In genomic region chr9:125261501-125262216, GRCh38 we compare ENCODE assay signal across 8 cellular contexts. TPM values are rescaled to one million over a fixed set of nuclear protein-coding genes. Genes with fewer than 3 reads are reported as not detected.
A peak's percentile ranks its signal among the peaks of the same experiment; 100 is the strongest.
DNase-seq lines count a peak whose midpoint lies in the region; ATAC-seq and TF ChIP-seq lines count a peak whose summit lies in the region.

TSS of gene GAPVD1 (plus strand) at chr9:125261826. CDS start at chr9:125298922, 37,096 bp downstream.

- peaks cover 0 to 2% (median 0%) of the 10 kb centered on the region in 5 donors for H3K27me3 Mint-ChIP-seq in naive thymus-derived CD8-positive, alpha-beta T cell

- TF ChIP-seq CTCF in fibroblast of mammary gland (conservative IDR thresholded peaks at IDR 0.05; ENCODE audit: control insufficient read depth, insufficient read depth, low read depth, low read length), result no peak

- peak; percentile 93 for ATAC-seq in GM21825 (IDR thresholded peaks at IDR 0.05; ENCODE audit: unreplicated experiment)
- peak; percentile 89 to 94 for ATAC-seq in naive thymus-derived CD8-positive, alpha-beta T cell

- H3K36me3 Mint-ChIP-seq in naive thymus-derived CD8-positive, alpha-beta T cell, result peaks cover 0 to 19% (median 6%) of the 10 kb centered on the region in 3 donors

- H2AFZ ChIP-seq in Karpas-422 (ENCODE audit: low read length), result peak within 1 kb of the TSS; percentile 77

- H3K9me3 Mint-ChIP-seq in naive thymus-derived CD8-positive, alpha-beta T cell, result no peaks in the 10 kb centered on the region

- H3K27me3 ChIP-seq in Karpas-422 (ENCODE audit: low read length), result no peaks in the 10 kb centered on the region

- peak within 1 kb of the TSS; percentile 91 to 99 (median 98) for H3K4me3 Mint-ChIP-seq in naive thymus-derived CD8-positive, alpha-beta T cell

- H3K79me2 ChIP-seq in Karpas-422 (ENCODE audit: low read length), result peaks cover 47% of the 10 kb centered on the region

- H3K27ac Mint-ChIP-seq in naive thymus-derived CD8-positive, alpha-beta T cell, result peak within 1 kb of the TSS; percentile 88 to 100 (median 97)

- peaks cover 12% of the 10 kb centered on the region; the same call in 1 of the 2 replicates for H4K20me1 ChIP-seq in Karpas-422 (ENCODE audit: insufficient read depth, low read depth, low read length)

- no peaks in the 10 kb centered on the region for H3K9me2 ChIP-seq in Karpas-422 (replicated peaks; ENCODE audit: insufficient read depth, low read length)

- H3K27ac ChIP-seq in Karpas-422 (ENCODE audit: low read length), result peak within 1 kb of the TSS; percentile 44; the same call in 1 of the 2 replicates

- DNase-seq in EL, result peak; percentile 94
- peak; percentile 97 for DNase-seq in Karpas-422
- peak; percentile 97 for DNase-seq in RPMI8226
- DNase-seq in activated T-helper 1 cell treated with anti-CD3 and anti-CD28 coated beads, Interleukin-2, amount 50 U/mL, for 16 hours (ENCODE audit: low read depth in 1 of 2, low spot score in 1 of 2), result peak; percentile 67 to 85
- DNase-seq in fibroblast of mammary gland (ENCODE audit: low read depth), result peak; percentile 85
- peak; percentile 77 to 92 (median 88) for DNase-seq in naive thymus-derived CD8-positive, alpha-beta T cell
- peak; percentile 77 to 91 (median 85) for DNase-seq in stimulated activated naive CD4-positive, alpha-beta T cell (lab: John Stamatoyannopoulos, UW)

- peak within 1 kb of the TSS; percentile 96 for H3K9ac ChIP-seq in Karpas-422 (ENCODE audit: low read length)

- H3K36me3 ChIP-seq in Karpas-422 (ENCODE audit: insufficient read depth, low read length), result 0 out of 2 replicates have a peak, but pooled peaks cover 6% of the 10 kb centered on the region

- H3K4me3 ChIP-seq in Karpas-422 (ENCODE audit: low read length), result peak within 1 kb of the TSS; percentile 96
- peak within 1 kb of the TSS; percentile 88 for H3K4me3 ChIP-seq in fibroblast of mammary gland (ENCODE audit: control insufficient read depth, low read depth, low read length)

- H3K4me2 ChIP-seq in Karpas-422 (ENCODE audit: low read depth, low read length, poor library complexity, severe bottlenecking), result peak within 1 kb of the TSS; percentile 87

- no peaks in the 10 kb centered on the region for H3K9me3 ChIP-seq in Karpas-422 (ENCODE audit: low read length)

- POLR2A ChIA-PET in naive thymus-derived CD8-positive, alpha-beta T cell (lab: Charles Lee), result interaction anchor here (0.7 to 3.4 kb wide), 10 partner anchors 8 to 320 kb away, joined by 3 to 58 read pairs (median 4); partner anchors contain the start of genes GOLGA1 and HSPA5

- peaks cover 29% of the 10 kb centered on the region for H3K4me1 ChIP-seq in Karpas-422 (ENCODE audit: low read length)

- H3K4me1 Mint-ChIP-seq in naive thymus-derived CD8-positive, alpha-beta T cell, result peaks cover 23 to 59% (median 42%) of the 10 kb centered on the region in 4 donors

RNA-seq across cellular contexts. Expression of gene GAPVD1, which starts in this region (rescaled TPM):
- total RNA-seq in Karpas-422 (2014; rRNA removed; shearing (Covaris generic); ENCODE audit: low replicate concordance), result 31.2 and 50.7 TPM in 2 replicates
- total RNA-seq in naive thymus-derived CD8-positive, alpha-beta T cell, result 10 to 100 TPM; 63.5 to 77.6 TPM
- polyA plus RNA-seq in naive thymus-derived CD8-positive, alpha-beta T cell, result 10 to 100 TPM; 43.7 to 50.7 (median 48.5) TPM

Comparison
In these comparisons a context has a peak if more than half of its experiments do, and no peak if none do; other contexts are left out.
1. Peak in every context shown above with its lines: DNase-seq, ATAC-seq, H3K4me3 ChIP-seq and H3K27ac ChIP-seq.